34 cellular contexts compared by ENCODE assay signal in genomic region chr4:104093247-104093646, GRCh38.
"Had no signal": no experiment of that assay in that cellular context is flagged by ENCODE, and none has a peak within 500 bp of the region (broad histone marks: within the 10 kb centered on the region; RNA-seq: fewer than 3 reads in every experiment).

No MANE protein-coding gene starts in this region.

- H3K36me3 Mint-ChIP-seq: activated CD8-positive, alpha-beta memory T cell treated with anti-CD3 and anti-CD28 coated beads, Interleukin-2, amount 10 ng/mL, durations not matched to agents 7 days and 5 days; activated naive CD8-positive, alpha-beta T cell treated with anti-CD3 and anti-CD28 coated beads for 36 hours; T-cell had no signal

- H3K27me3 ChIP-seq: brain microvascular endothelial cell, SJCRH30 had no signal

- H3K4me3 Mint-ChIP-seq: activated CD4-positive, alpha-beta memory T cell treated with anti-CD3 and anti-CD28 coated beads, Interleukin-2, amount 10 ng/mL, durations not matched to agents 7 days and 5 days; activated CD8-positive, alpha-beta memory T cell treated with anti-CD3 and anti-CD28 coated beads, Interleukin-2, amount 10 ng/mL, durations not matched to agents 7 days and 5 days; activated naive CD8-positive, alpha-beta T cell treated with anti-CD3 and anti-CD28 coated beads for 36 hours; T-cell; T-helper 17 cell had no signal

- H3K4me1 Mint-ChIP-seq: activated CD4-positive, alpha-beta memory T cell treated with anti-CD3 and anti-CD28 coated beads, Interleukin-2, amount 10 ng/mL, durations not matched to agents 7 days and 5 days; activated CD8-positive, alpha-beta memory T cell treated with anti-CD3 and anti-CD28 coated beads, Interleukin-2, amount 10 ng/mL, durations not matched to agents 7 days and 5 days; activated naive CD8-positive, alpha-beta T cell treated with anti-CD3 and anti-CD28 coated beads for 36 hours; T-cell; T-helper 17 cell had no signal

- H3K27ac ChIP-seq: brain microvascular endothelial cell, KMS-11, SJCRH30, SK-N-MC, WERI-Rb-1 had no signal

- DNase-seq: activated CD4-positive, alpha-beta memory T cell treated with anti-CD3 and anti-CD28 coated beads, Interleukin-2, amount 10 ng/mL, durations not matched to agents 7 days and 5 days; activated CD4-positive, alpha-beta T cell treated with anti-CD3 and anti-CD28 coated beads for 1 hour; activated CD4-positive, alpha-beta T cell treated with anti-CD3 and anti-CD28 coated beads for 48 hours; activated CD4-positive, CD25-positive, alpha-beta regulatory T cell; activated CD8-positive, alpha-beta memory T cell treated with anti-CD3 and anti-CD28 coated beads for 24 hours; activated CD8-positive, alpha-beta memory T cell treated with anti-CD3 and anti-CD28 coated beads, Interleukin-2, amount 10 ng/mL, durations not matched to agents 7 days and 5 days; activated CD8-positive, alpha-beta memory T cell treated with anti-CD3 and anti-CD28 coated beads, Interleukin-2, amount 50 U/mL, for 48 hours; activated effector memory CD4-positive, alpha-beta T cell treated with Interleukin-2 at 50 U/mL for 16 hours; activated naive CD4-positive, alpha-beta T cell treated with anti-CD3 and anti-CD28 coated beads, Interleukin-2, amount 50 U/mL, for 16 hours; activated naive CD8-positive, alpha-beta T cell treated with anti-CD3 and anti-CD28 coated beads for 36 hours; activated T-cell treated with anti-CD3 and anti-CD28 coated beads, Interleukin-2, amount 50 U/mL, for 48 hours; amniotic stem cell; aorta; brain microvascular endothelial cell; central memory CD4-positive, alpha-beta T cell; MV-4-11; NCI-H1092 treated with DMSO at 0.1 percent for 48 hours; NCI-H1417; NCI-H146; NCI-H187; NCI-H2029 treated with DMSO at 0.1 percent for 48 hours; NCI-H2107; NCI-H2171; NCI-H510A; NCI-H526; NCI-H748 treated with DMSO at 0.1 percent for 48 hours; NK-92 treated with Interleukin-12 subunit alpha and Interleukin-12 subunit beta, amount 100 ng/mL, for 24 hours; SHP77; SJCRH30; T-cell; T-helper 17 cell; WERI-Rb-1 had no signal

- H3K27me3 Mint-ChIP-seq: activated CD4-positive, alpha-beta memory T cell treated with anti-CD3 and anti-CD28 coated beads, Interleukin-2, amount 10 ng/mL, durations not matched to agents 7 days and 5 days; activated CD8-positive, alpha-beta memory T cell treated with anti-CD3 and anti-CD28 coated beads, Interleukin-2, amount 10 ng/mL, durations not matched to agents 7 days and 5 days; activated naive CD8-positive, alpha-beta T cell treated with anti-CD3 and anti-CD28 coated beads for 36 hours; T-cell; T-helper 17 cell had no signal

- H3K9me3 ChIP-seq: SJCRH30 had no signal

- H3K4me3 ChIP-seq: SJCRH30, SK-N-MC had no signal

- H3K36me3 ChIP-seq: brain microvascular endothelial cell, SJCRH30, WERI-Rb-1 had no signal

- H3K4me1 ChIP-seq: SJCRH30 had no signal

- H3K27ac Mint-ChIP-seq: activated CD4-positive, alpha-beta memory T cell treated with anti-CD3 and anti-CD28 coated beads, Interleukin-2, amount 10 ng/mL, durations not matched to agents 7 days and 5 days; activated CD8-positive, alpha-beta memory T cell treated with anti-CD3 and anti-CD28 coated beads, Interleukin-2, amount 10 ng/mL, durations not matched to agents 7 days and 5 days; activated naive CD8-positive, alpha-beta T cell treated with anti-CD3 and anti-CD28 coated beads for 36 hours; T-cell; T-helper 17 cell had no signal
